In genomic region chr19:10764340-10764894, GRCh38 we compare ENCODE assay signal across 12 cellular contexts. TPM values are rescaled to one million over a fixed set of nuclear protein-coding genes. Genes with fewer than 3 reads are reported as not detected.
A peak's percentile ranks its signal among the peaks of the same experiment; 100 is the strongest.
DNase-seq lines count a peak whose midpoint lies in the region; ATAC-seq lines count a peak whose summit lies in the region.
"Had no signal": no experiment of that assay in that cellular context is flagged by ENCODE, and none has a peak within 500 bp of the region (broad histone marks: within the 10 kb centered on the region; RNA-seq: fewer than 3 reads in every experiment).

No MANE protein-coding gene starts in this region.

- CTCF ChIA-PET in activated CD4-positive, alpha-beta memory T cell treated with anti-CD3 and anti-CD28 coated beads for 36 hours (lab: Charles Lee) = interaction anchor here (0.7 kb wide), 1 partner anchor 42 kb away, joined by 3 read pairs; no protein-coding TSS in a partner anchor

- POLR2A ChIA-PET in activated naive CD8-positive, alpha-beta T cell treated with anti-CD3 and anti-CD28 coated beads, Interleukin-2, amount 10 ng/mL, durations not matched to agents 7 days and 5 days (lab: Charles Lee) = no interaction called here
- POLR2A ChIA-PET in activated CD4-positive, alpha-beta memory T cell treated with anti-CD3 and anti-CD28 coated beads for 36 hours (lab: Charles Lee) = interaction anchor here (1.0 kb wide), 1 partner anchor 8 kb away, joined by 3 read pairs; no protein-coding TSS in a partner anchor

- no peaks in the 10 kb centered on the region for H3K27me3 Mint-ChIP-seq in activated naive CD8-positive, alpha-beta T cell treated with anti-CD3 and anti-CD28 coated beads, Interleukin-2, amount 10 ng/mL, durations not matched to agents 7 days and 5 days
- H3K27me3 Mint-ChIP-seq in activated naive CD8-positive, alpha-beta T cell treated with anti-CD3 and anti-CD28 coated beads, Interleukin-2, amount 50 U/mL, for 24 hours = no peaks in the 10 kb centered on the region
- H3K27me3 Mint-ChIP-seq in activated CD4-positive, alpha-beta memory T cell treated with anti-CD3 and anti-CD28 coated beads for 36 hours = no peaks in the 10 kb centered on the region

- H3K27ac Mint-ChIP-seq in activated naive CD8-positive, alpha-beta T cell treated with anti-CD3 and anti-CD28 coated beads, Interleukin-2, amount 10 ng/mL, durations not matched to agents 7 days and 5 days = peak overlapping the region; percentile 90
- H3K27ac Mint-ChIP-seq in activated naive CD8-positive, alpha-beta T cell treated with anti-CD3 and anti-CD28 coated beads, Interleukin-2, amount 50 U/mL, for 24 hours = no peak overlapping the region
- peak overlapping the region; percentile 54 for H3K27ac Mint-ChIP-seq in activated CD4-positive, alpha-beta memory T cell treated with anti-CD3 and anti-CD28 coated beads for 36 hours

- peaks cover 0 to 26% (median 18%) of the 10 kb centered on the region in 5 donors for H3K36me3 ChIP-seq in subcutaneous abdominal adipose tissue (ENCODE audit: control insufficient read depth in 5 of 5, insufficient read depth in 5 of 5, low read length in 5 of 5)

- no peaks in the 10 kb centered on the region for H3K27me3 ChIP-seq in subcutaneous abdominal adipose tissue (ENCODE audit: control insufficient read depth in 5 of 5, insufficient read depth in 4 of 5, low read length in 5 of 5)
- H3K27me3 ChIP-seq: brain microvascular endothelial cell had no signal

- peaks cover 30% of the 10 kb centered on the region for H3K36me3 Mint-ChIP-seq in activated naive CD8-positive, alpha-beta T cell treated with anti-CD3 and anti-CD28 coated beads, Interleukin-2, amount 10 ng/mL, durations not matched to agents 7 days and 5 days
- H3K36me3 Mint-ChIP-seq in activated naive CD8-positive, alpha-beta T cell treated with anti-CD3 and anti-CD28 coated beads, Interleukin-2, amount 50 U/mL, for 24 hours (ENCODE audit: low read depth) = peaks cover 19% of the 10 kb centered on the region
- peaks cover 19% of the 10 kb centered on the region for H3K36me3 Mint-ChIP-seq in activated CD4-positive, alpha-beta memory T cell treated with anti-CD3 and anti-CD28 coated beads for 36 hours

- H3K9me3 ChIP-seq in subcutaneous abdominal adipose tissue (ENCODE audit: control insufficient read depth in 5 of 5, low read length in 5 of 5) = no peaks in the 10 kb centered on the region
- H3K9me3 ChIP-seq: SK-N-SH had no signal

- H3K4me3 Mint-ChIP-seq in activated naive CD8-positive, alpha-beta T cell treated with anti-CD3 and anti-CD28 coated beads, Interleukin-2, amount 10 ng/mL, durations not matched to agents 7 days and 5 days = no peak overlapping the region
- no peak overlapping the region for H3K4me3 Mint-ChIP-seq in activated naive CD8-positive, alpha-beta T cell treated with anti-CD3 and anti-CD28 coated beads, Interleukin-2, amount 50 U/mL, for 24 hours
- no peak overlapping the region for H3K4me3 Mint-ChIP-seq in activated CD4-positive, alpha-beta memory T cell treated with anti-CD3 and anti-CD28 coated beads for 36 hours

- H3K4me3 ChIP-seq in subcutaneous abdominal adipose tissue (ENCODE audit: low read depth in 1 of 5, low read length in 5 of 5) = no peak overlapping the region
- H3K4me3 ChIP-seq: lung had no signal

- H3K4me1 Mint-ChIP-seq in activated naive CD8-positive, alpha-beta T cell treated with anti-CD3 and anti-CD28 coated beads, Interleukin-2, amount 10 ng/mL, durations not matched to agents 7 days and 5 days = peaks cover 37% of the 10 kb centered on the region
- peaks cover 52% of the 10 kb centered on the region for H3K4me1 Mint-ChIP-seq in activated naive CD8-positive, alpha-beta T cell treated with anti-CD3 and anti-CD28 coated beads, Interleukin-2, amount 50 U/mL, for 24 hours
- peaks cover 63% of the 10 kb centered on the region for H3K4me1 Mint-ChIP-seq in activated CD4-positive, alpha-beta memory T cell treated with anti-CD3 and anti-CD28 coated beads for 36 hours (ENCODE audit: low read depth)

- peaks cover 11 to 81% (median 71%) of the 10 kb centered on the region in 5 donors for H3K4me1 ChIP-seq in subcutaneous abdominal adipose tissue (ENCODE audit: control insufficient read depth in 5 of 5, insufficient read depth in 5 of 5, low read length in 5 of 5)

- H3K9ac ChIP-seq in subcutaneous abdominal adipose tissue (ENCODE audit: low read length in 5 of 5) = peak overlapping the region in 1 of 5 donors; percentile 47
- H3K9ac ChIP-seq: SK-N-SH had no signal

- no peak for ATAC-seq in activated naive CD8-positive, alpha-beta T cell treated with anti-CD3 and anti-CD28 coated beads, Interleukin-2, amount 10 ng/mL, durations not matched to agents 7 days and 5 days (ENCODE audit: low read depth)
- ATAC-seq in activated naive CD8-positive, alpha-beta T cell treated with anti-CD3 and anti-CD28 coated beads, Interleukin-2, amount 50 U/mL, for 24 hours = no peak
- peak; percentile 62 for ATAC-seq in left lobe of liver

- intact Hi-C loops in activated CD4-positive, alpha-beta memory T cell treated with anti-CD3 and anti-CD28 coated beads for 36 hours (cut with micrococcal nuclease) = no loop called here

- no peak for DNase-seq in activated naive CD8-positive, alpha-beta T cell treated with anti-CD3 and anti-CD28 coated beads, Interleukin-2, amount 10 ng/mL, durations not matched to agents 7 days and 5 days
- no peak for DNase-seq in activated naive CD8-positive, alpha-beta T cell treated with anti-CD3 and anti-CD28 coated beads, Interleukin-2, amount 50 U/mL, for 24 hours
- no peak for DNase-seq in activated CD4-positive, alpha-beta memory T cell treated with anti-CD3 and anti-CD28 coated beads for 36 hours
- peak; percentile 74 for DNase-seq in left lobe of liver (ENCODE audit: low spot score)
- DNase-seq in GDM1 (lab: John Stamatoyannopoulos, UW) = no peak
- no peak for DNase-seq in NK-92 (lab: John Stamatoyannopoulos, UW; ENCODE audit: unreplicated experiment)
- no peak for DNase-seq in HPDE6-E6E7 (ENCODE audit: extremely low spot score)
- DNase-seq: brain microvascular endothelial cell, NCI-H526, SK-N-SH had no signal

- H3K9me3 Mint-ChIP-seq in activated naive CD8-positive, alpha-beta T cell treated with anti-CD3 and anti-CD28 coated beads, Interleukin-2, amount 10 ng/mL, durations not matched to agents 7 days and 5 days = no peaks in the 10 kb centered on the region
- no peaks in the 10 kb centered on the region for H3K9me3 Mint-ChIP-seq in activated naive CD8-positive, alpha-beta T cell treated with anti-CD3 and anti-CD28 coated beads, Interleukin-2, amount 50 U/mL, for 24 hours
- H3K9me3 Mint-ChIP-seq in activated CD4-positive, alpha-beta memory T cell treated with anti-CD3 and anti-CD28 coated beads for 36 hours = no peaks in the 10 kb centered on the region

- H3K27ac ChIP-seq in subcutaneous abdominal adipose tissue (ENCODE audit: low read depth, low read length) = peak overlapping the region; percentile 16
- H3K27ac ChIP-seq: brain microvascular endothelial cell had no signal

RNA-seq across cellular contexts. Expression of gene DNM2, which starts 46.5 kb away (rescaled TPM):
- 100 to 1,000 TPM; 249 to 259 TPM for total RNA-seq in activated naive CD8-positive, alpha-beta T cell treated with anti-CD3 and anti-CD28 coated beads, Interleukin-2, amount 10 ng/mL, durations not matched to agents 7 days and 5 days
- total RNA-seq in activated CD4-positive, alpha-beta memory T cell treated with anti-CD3 and anti-CD28 coated beads for 36 hours = 100 to 1,000 TPM; 171 to 173 TPM
- 64.8 TPM for total RNA-seq in left lobe of liver
